In the genomic region with DNA sequence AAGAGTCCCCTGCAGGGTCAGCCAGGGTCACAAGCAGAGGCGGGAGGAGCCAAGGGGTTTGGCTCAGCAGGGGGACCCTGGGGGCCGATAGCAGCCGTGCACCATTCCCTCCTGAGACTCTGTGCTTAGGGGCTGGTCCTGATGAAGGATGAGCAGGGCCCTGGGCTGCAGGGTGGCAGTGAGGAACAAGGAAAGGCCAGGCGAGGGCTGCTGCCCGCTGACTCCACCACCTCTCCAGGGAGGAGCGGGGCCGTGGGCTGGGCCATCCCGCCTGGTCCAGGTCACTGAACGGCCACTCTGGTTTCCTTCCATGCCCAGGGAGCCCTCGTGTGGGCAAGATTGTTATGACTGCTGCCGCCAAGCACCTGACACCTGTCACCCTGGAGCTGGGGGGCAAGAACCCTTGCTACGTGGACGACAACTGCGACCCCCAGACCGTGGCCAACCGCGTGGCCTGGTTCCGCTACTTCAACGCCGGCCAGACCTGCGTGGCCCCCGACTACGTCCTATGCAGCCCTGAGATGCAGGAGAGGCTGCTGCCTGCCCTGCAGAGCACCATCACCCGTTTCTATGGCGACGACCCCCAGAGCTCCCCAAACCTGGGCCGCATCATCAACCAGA, we compare ENCODE assay signal across 10 cellular contexts. TPM values are rescaled to one million over a fixed set of nuclear protein-coding genes. Genes with fewer than 3 reads are reported as not detected.
A peak's percentile ranks its signal among the peaks of the same experiment; 100 is the strongest.
DNase-seq lines count a peak whose midpoint lies in the region; ATAC-seq, FAIRE-seq and TF ChIP-seq lines count a peak whose summit lies in the region.
"Had no signal": no experiment of that assay in that cellular context is flagged by ENCODE, and none has a peak within 500 bp of the region (broad histone marks: within the 10 kb centered on the region; RNA-seq: fewer than 3 reads in every experiment).

No MANE protein-coding gene starts in this region.

- H3K27ac Mint-ChIP-seq in CD4-positive, alpha-beta memory T cell, result no peak overlapping the region
- H3K27ac Mint-ChIP-seq: naive thymus-derived CD4-positive, alpha-beta T cell had no signal

- H3K9me3 ChIP-seq in CD4-positive, alpha-beta memory T cell (ENCODE audit: control insufficient read depth in 1 of 2, low read length in 2 of 2), result no peaks in the 10 kb centered on the region

- H3K4me1 ChIP-seq in CD4-positive, alpha-beta memory T cell (ENCODE audit: insufficient read depth, low read length), result no peaks in the 10 kb centered on the region

- ATAC-seq in HG02588 (IDR thresholded peaks at IDR 0.05; ENCODE audit: unreplicated experiment), result no peak
- ATAC-seq: naive thymus-derived CD4-positive, alpha-beta T cell had no signal

- CTCF ChIA-PET in AG04449 (lab: Yijun Ruan, JAX), result interaction anchor here (0.8 to 2.0 kb wide), 5 partner anchors 9 to 66 kb away, joined by 3 to 5 read pairs (median 4); partner anchors contain the start of gene TCIRG1
- CTCF ChIA-PET in CD4-positive, alpha-beta memory T cell (lab: Charles Lee; ENCODE audit: partially characterized antibody), result no interaction called here

- H3K27me3 Mint-ChIP-seq in CD4-positive, alpha-beta memory T cell, result no peaks in the 10 kb centered on the region
- H3K27me3 Mint-ChIP-seq: naive thymus-derived CD4-positive, alpha-beta T cell had no signal

- peak; percentile 44 for TF ChIP-seq CTCF in AG04449 (IDR thresholded peaks at IDR 0.05; ENCODE audit: insufficient read depth, low read length, missing control alignments)
- TF ChIP-seq CTCF in HFF-Myc (IDR thresholded peaks at IDR 0.05; ENCODE audit: low read depth, low read length, missing control alignments), result peak; percentile 11
- no peak for TF ChIP-seq CTCF in D721Med (IDR thresholded peaks at IDR 0.05; ENCODE audit: insufficient read depth, missing control alignments)

- peaks cover 0 to 7% (median under 1%) of the 10 kb centered on the region in 8 donors for H3K9me3 Mint-ChIP-seq in CD4-positive, alpha-beta memory T cell

- POLR2A ChIA-PET in AG04449 (lab: Yijun Ruan, JAX), result no interaction called here
- POLR2A ChIA-PET in CD4-positive, alpha-beta memory T cell (lab: Charles Lee; ENCODE audit: partially characterized antibody), result no interaction called here

- H3K36me3 ChIP-seq in CD4-positive, alpha-beta memory T cell (ENCODE audit: insufficient read depth, low read length), result no peaks in the 10 kb centered on the region

- H3K4me3 Mint-ChIP-seq in CD4-positive, alpha-beta memory T cell, result no peak overlapping the region
- H3K4me3 Mint-ChIP-seq: naive thymus-derived CD4-positive, alpha-beta T cell had no signal

- DNase-seq in AG04449 (ENCODE audit: low read depth, low spot score) (no peak), HFF-Myc (ENCODE audit: extremely low read depth, low read depth) (no peak), astrocyte of the hippocampus (ENCODE audit: low read depth, low spot score) (peak; percentile 69), kidney tubule cell (ENCODE audit: low spot score) (peak; percentile 66), D721Med (ENCODE audit: insufficient read length, low spot score) (no peak), NCI-H1048 (lab: John Stamatoyannopoulos, UW) (no peak)
- no peak for DNase-seq in CD4-positive, alpha-beta memory T cell
- DNase-seq: naive thymus-derived CD4-positive, alpha-beta T cell had no signal

- H3K36me3 Mint-ChIP-seq in CD4-positive, alpha-beta memory T cell, result peaks cover 0 to 4% of the 10 kb centered on the region in 2 donors

- no peaks in the 10 kb centered on the region for H3K27me3 ChIP-seq in CD4-positive, alpha-beta memory T cell (ENCODE audit: insufficient read depth, low read length)

- intact Hi-C loops in CD4-positive, alpha-beta memory T cell (cut with micrococcal nuclease), result no loop called here

- H3K27ac ChIP-seq in CD4-positive, alpha-beta memory T cell (ENCODE audit: low read depth, low read length), result no peak overlapping the region

- no peak for FAIRE-seq in D721Med (lab: Jason Lieb, UNC)

- H3K4me1 Mint-ChIP-seq in CD4-positive, alpha-beta memory T cell, result no peaks in the 10 kb centered on the region

- H3K4me3 ChIP-seq in AG04449 (ENCODE audit: low read depth, low read length) (no peak overlapping the region), HFF-Myc (replicated peaks; ENCODE audit: low read depth, low read length) (no peak overlapping the region)
- H3K4me3 ChIP-seq in CD4-positive, alpha-beta memory T cell (ENCODE audit: low read length in 2 of 2), result no peak overlapping the region

RNA-seq across cellular contexts. Expression of gene NDUFS8, which starts 9.2 kb away (rescaled TPM):
- 10 to 100 TPM; 70.0 to 79.3 TPM for total RNA-seq in CD4-positive, alpha-beta memory T cell
- polyA plus RNA-seq in CD4-positive, alpha-beta memory T cell, result 100 to 1,000 TPM; 140 to 143 TPM

RNA-seq across cellular contexts. Expression of gene ALDH3B1, which starts 11.2 kb away (rescaled TPM):
- 1 to 10 TPM in 1 of 2 experiments, under 1 TPM in 1; 0.72 to 1.0 TPM for total RNA-seq in CD4-positive, alpha-beta memory T cell
- not detected for polyA plus RNA-seq in CD4-positive, alpha-beta memory T cell
- total RNA-seq: T-helper 1 cell treated with Interleukin-12 subunit alpha and Interleukin-12 subunit beta and Interleukin-4 antibody, amounts not matched to agents 30 ng/mL and 1 ng/mL, for 36 hours had no signal

RNA-seq across cellular contexts. Expression of gene UNC93B1, which starts 17.4 kb away (rescaled TPM):
- total RNA-seq in CD4-positive, alpha-beta memory T cell, result 10 to 100 TPM; 22.4 to 26.8 TPM
- 10 to 100 TPM; 25.1 to 27.1 TPM for polyA plus RNA-seq in CD4-positive, alpha-beta memory T cell

RNA-seq across cellular contexts. Expression of gene TCIRG1, which starts 17.5 kb away (rescaled TPM):
- 100 to 1,000 TPM; 261 to 266 TPM for total RNA-seq in CD4-positive, alpha-beta memory T cell
- 10 to 100 TPM; 46.2 to 60.1 TPM for polyA plus RNA-seq in CD4-positive, alpha-beta memory T cell

Comparison
In these comparisons a context has a peak if more than half of its experiments do, and no peak if none do; other contexts are left out.
1. DNase-seq: peak in astrocyte of the hippocampus (single experiment) and kidney tubule cell (single experiment); none in AG04449 (single experiment), HFF-Myc (single experiment), D721Med (single experiment), CD4-positive, alpha-beta memory T cell (0 of 5) and NCI-H1048 (single experiment).